ENCODE assay signal across 16 cellular contexts in the genomic region with DNA sequence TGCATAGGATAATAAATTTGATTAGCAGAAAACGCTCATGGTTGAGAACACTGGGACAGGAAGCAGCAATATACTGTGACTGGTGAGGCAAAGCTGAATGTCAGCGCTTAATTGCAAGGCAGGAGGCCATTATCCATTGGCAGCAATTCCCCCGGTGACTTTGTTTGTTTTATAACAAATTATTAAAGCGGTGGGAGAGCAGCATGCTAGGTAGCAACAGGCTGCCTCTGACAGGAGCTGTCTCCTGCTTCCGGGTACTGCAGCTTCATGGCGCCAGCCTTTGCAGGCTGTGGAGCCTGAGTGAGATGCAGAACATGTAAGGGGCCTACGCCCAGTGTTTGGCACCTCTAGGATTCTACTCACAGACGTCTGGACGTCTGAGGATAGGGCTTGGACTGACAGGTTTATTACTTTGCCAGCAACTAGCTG.
A peak's percentile ranks its signal among the peaks of the same experiment; 100 is the strongest.
DNase-seq lines count a peak whose midpoint lies in the region; ATAC-seq, FAIRE-seq and TF ChIP-seq lines count a peak whose summit lies in the region.
"Had no signal": no experiment of that assay in that cellular context is flagged by ENCODE, and none has a peak within 500 bp of the region (broad histone marks: within the 10 kb centered on the region; RNA-seq: fewer than 3 reads in every experiment).

No MANE protein-coding gene starts in this region.

- no peak for FAIRE-seq in pancreas (lab: Jason Lieb, UNC)

- no peaks in the 10 kb centered on the region for H3K36me3 ChIP-seq in GM23248 (ENCODE audit: low read depth)
- no peaks in the 10 kb centered on the region for H3K36me3 ChIP-seq in SK-N-MC (ENCODE audit: insufficient read depth, low read length)
- H3K36me3 ChIP-seq in pancreas = no peaks in the 10 kb centered on the region
- no peaks in the 10 kb centered on the region for H3K36me3 ChIP-seq in stomach
- H3K36me3 ChIP-seq: ascending aorta, gastrocnemius medialis, left ventricle myocardium inferior had no signal

- no peak overlapping the region for H3K4me2 ChIP-seq in GM23248 (ENCODE audit: unreplicated experiment)

- no peaks in the 10 kb centered on the region for H3K9me3 ChIP-seq in GM23248 (ENCODE audit: low read depth)
- H3K9me3 ChIP-seq in SK-N-MC (ENCODE audit: low read depth, low read length) = no peaks in the 10 kb centered on the region
- no peaks in the 10 kb centered on the region for H3K9me3 ChIP-seq in pancreas
- H3K9me3 ChIP-seq in stomach = no peaks in the 10 kb centered on the region
- H3K9me3 ChIP-seq: ascending aorta, gastrocnemius medialis, left ventricle myocardium inferior had no signal

- H3K27me3 ChIP-seq in GM23248 (replicated peaks; ENCODE audit: insufficient read depth) (no peaks in the 10 kb centered on the region), pancreas (no peaks in the 10 kb centered on the region), stomach (no peaks in the 10 kb centered on the region)
- H3K27me3 ChIP-seq: ascending aorta, gastrocnemius medialis had no signal

- H3K79me2 ChIP-seq in GM23248 (ENCODE audit: insufficient read depth) = no peaks in the 10 kb centered on the region

- H2AFZ ChIP-seq in GM23248 = peak overlapping the region; percentile 41

- TF ChIP-seq POLR2A in stomach (IDR thresholded peaks at IDR 0.05) = no peak

- peak; percentile 11 for DNase-seq in GM23248
- peak; percentile 68 for DNase-seq in NCI-H1694 (lab: John Stamatoyannopoulos, UW)
- peak; percentile 52 for DNase-seq in SK-N-MC (ENCODE audit: low read depth, low spot score)
- peak in 3 of 6 donors; percentile 17 to 23 (median 22) for DNase-seq in pancreas
- no peak for DNase-seq in cerebellar nuclear complex (lab: John Stamatoyannopoulos, UW)
- DNase-seq in stomach = no peak
- no peak for DNase-seq in GDM1 (lab: John Stamatoyannopoulos, UW)
- DNase-seq: activated CD4-positive, CD25-positive, alpha-beta regulatory T cell; activated T-cell treated with anti-CD3 and anti-CD28 coated beads, Interleukin-2, amount 50 U/mL, for 48 hours; Calu3; effector memory CD8-positive, alpha-beta T cell; gastrocnemius medialis; GOT3; left ventricle myocardium inferior; NCI-H1930 had no signal

- no peaks in the 10 kb centered on the region for H4K20me1 ChIP-seq in GM23248 (ENCODE audit: insufficient read depth)

- no peak overlapping the region for H3K9ac ChIP-seq in GM23248
- H3K9ac ChIP-seq in SK-N-MC (ENCODE audit: insufficient read length) = no peak overlapping the region

- intact Hi-C loops in pancreas (cut with DNase I) (no loop called here), stomach (cut with DNase I; ENCODE audit: low total_unique reads) (no loop called here)

- H3K9me2 ChIP-seq in GM23248 (ENCODE audit: insufficient read depth) = no peaks in the 10 kb centered on the region

- WGBS in GM23248 (ENCODE audit: low coverage in 1 of 2, low lambda C conversion rate in 2 of 2, missing lambda C conversion rate in 2 of 2), 2 experiments = 37 to 40% methylated on average over 9 of the region's 9 CpGs
- 22% methylated on average over 9 of the region's 9 CpGs for WGBS in pancreas, 2 donors
- 30 to 45% (median 41%) methylated on average over 9 of the region's 9 CpGs for WGBS in stomach, 5 donors

- TF ChIP-seq CTCF in pancreas (IDR thresholded peaks at IDR 0.05) = no peak
- no peak for TF ChIP-seq CTCF in stomach (IDR thresholded peaks at IDR 0.05)

- no peak for TF ChIP-seq EP300 in stomach (IDR thresholded peaks at IDR 0.05)

- H3K4me3 ChIP-seq in GM23248 = no peak overlapping the region
- peak overlapping the region; percentile 55 for H3K4me3 ChIP-seq in SK-N-MC
- H3K4me3 ChIP-seq in pancreas = no peak overlapping the region
- no peak overlapping the region for H3K4me3 ChIP-seq in stomach
- H3K4me3 ChIP-seq: ascending aorta, gastrocnemius medialis, left ventricle myocardium inferior had no signal

- in situ Hi-C loops in GM23248 (cut with MboI) = no loop called here

- peak; percentile 60 to 94 (median 84) for ATAC-seq in pancreas
- ATAC-seq: effector memory CD8-positive, alpha-beta T cell; gastrocnemius medialis had no signal

- H3F3A ChIP-seq in GM23248 (ENCODE audit: insufficient read depth) = 0 out of 2 replicates have a peak, but pooled peaks cover 7% of the 10 kb centered on the region

- H3K4me1 ChIP-seq in GM23248 (ENCODE audit: insufficient read depth) (peaks cover 13% of the 10 kb centered on the region), pancreas (no peaks in the 10 kb centered on the region), stomach (no peaks in the 10 kb centered on the region)
- H3K4me1 ChIP-seq: ascending aorta, gastrocnemius medialis, left ventricle myocardium inferior had no signal

- H3K27ac ChIP-seq in GM23248 = no peak overlapping the region
- peak overlapping the region; percentile 72 for H3K27ac ChIP-seq in SK-N-MC
- H3K27ac ChIP-seq in pancreas = no peak overlapping the region
- H3K27ac ChIP-seq in stomach = peak overlapping the region in 2 of 5 donors; percentile 15 to 52
- H3K27ac ChIP-seq: ascending aorta, gastrocnemius medialis, left ventricle myocardium inferior had no signal

Comparison
In these comparisons a context has a peak if more than half of its experiments do, and no peak if none do; other contexts are left out.
1. DNase-seq: peak in GM23248 (single experiment), NCI-H1694 (single experiment) and SK-N-MC (single experiment); none in cerebellar nuclear complex (0 of 2), stomach (single experiment) and GDM1 (single experiment).